ENCODE assay signal across 15 cellular contexts in the genomic region with DNA sequence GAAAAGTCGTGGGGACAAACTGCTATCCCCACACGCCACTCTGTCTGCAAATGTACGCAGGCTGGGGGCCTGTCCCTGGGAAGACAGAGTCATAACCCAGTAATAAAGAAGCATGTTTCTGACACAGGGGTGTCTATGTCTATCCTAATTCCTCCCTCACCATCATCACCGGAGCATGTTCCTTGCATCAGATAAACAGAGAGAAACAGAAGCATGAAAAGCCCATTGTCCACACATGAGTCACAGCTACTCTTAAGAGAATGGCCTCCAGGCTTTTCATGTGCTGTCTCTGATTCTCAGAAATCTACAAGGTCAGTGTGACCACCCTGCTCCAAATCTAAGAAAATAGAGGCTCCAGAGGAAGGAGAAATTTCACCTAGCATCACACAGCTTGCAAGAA. TPM values are rescaled to one million over a fixed set of nuclear protein-coding genes. Genes with fewer than 3 reads are reported as not detected.
"Had no signal": no experiment of that assay in that cellular context is flagged by ENCODE, and none has a peak within 500 bp of the region (broad histone marks: within the 10 kb centered on the region; RNA-seq: fewer than 3 reads in every experiment).

No MANE protein-coding gene starts in this region.

RNA-seq across cellular contexts. Expression of a gene that starts 52.0 kb away (rescaled TPM):
- total RNA-seq: activated CD4-positive, alpha-beta memory T cell treated with anti-CD3 and anti-CD28 coated beads for 36 hours; activated CD4-positive, alpha-beta T cell treated with anti-CD3 and anti-CD28 coated beads for 36 hours; activated CD4-positive, alpha-beta T cell treated with anti-CD3 and anti-CD28 coated beads, Interleukin-2, amount 10 ng/mL, durations not matched to agents 24 days and 14 days; activated CD8-positive, alpha-beta memory T cell treated with anti-CD3 and anti-CD28 coated beads for 36 hours; activated CD8-positive, alpha-beta memory T cell treated with anti-CD3 and anti-CD28 coated beads, Interleukin-2, amount 10 ng/mL, durations not matched to agents 7 days and 5 days; activated CD8-positive, alpha-beta T cell treated with anti-CD3 and anti-CD28 coated beads, Interleukin-2, amount 10 ng/mL, durations not matched to agents 7 days and 5 days; activated naive CD4-positive, alpha-beta T cell treated with anti-CD3 and anti-CD28 coated beads for 36 hours; activated naive CD8-positive, alpha-beta T cell treated with anti-CD3 and anti-CD28 coated beads for 36 hours; activated T-helper 1 cell treated with anti-CD3 and anti-CD28 coated beads, Interleukin-12 subunit alpha, Interleukin-12 subunit beta, Interleukin-2, Interleukin-4 antibody, amounts not matched to agents 30 ng/mL and 10 ng/mL and 1 ng/mL, durations not matched to agents 14 hours and 24 hours and 36 hours; activated T-helper 2 cell treated with anti-CD3 and anti-CD28 coated beads, Interferon-gamma antibody, Interleukin-2, Interleukin-4, amounts not matched to agents 10 μg/mL and 5 μg/mL and 100 μg/mL, durations not matched to agents 14 hours and 24 hours and 36 hours; dermis microvascular lymphatic vessel endothelial cell; epithelial cell of proximal tubule; glomerular endothelial cell; T-helper 1 cell treated with Interleukin-12 subunit alpha and Interleukin-12 subunit beta and Interleukin-4 antibody, amounts not matched to agents 30 ng/mL and 1 ng/mL, for 36 hours had no signal
- polyA plus RNA-seq: cardiac muscle cell had no signal
